ENCODE assay signal across 8 cellular contexts in the genomic region with DNA sequence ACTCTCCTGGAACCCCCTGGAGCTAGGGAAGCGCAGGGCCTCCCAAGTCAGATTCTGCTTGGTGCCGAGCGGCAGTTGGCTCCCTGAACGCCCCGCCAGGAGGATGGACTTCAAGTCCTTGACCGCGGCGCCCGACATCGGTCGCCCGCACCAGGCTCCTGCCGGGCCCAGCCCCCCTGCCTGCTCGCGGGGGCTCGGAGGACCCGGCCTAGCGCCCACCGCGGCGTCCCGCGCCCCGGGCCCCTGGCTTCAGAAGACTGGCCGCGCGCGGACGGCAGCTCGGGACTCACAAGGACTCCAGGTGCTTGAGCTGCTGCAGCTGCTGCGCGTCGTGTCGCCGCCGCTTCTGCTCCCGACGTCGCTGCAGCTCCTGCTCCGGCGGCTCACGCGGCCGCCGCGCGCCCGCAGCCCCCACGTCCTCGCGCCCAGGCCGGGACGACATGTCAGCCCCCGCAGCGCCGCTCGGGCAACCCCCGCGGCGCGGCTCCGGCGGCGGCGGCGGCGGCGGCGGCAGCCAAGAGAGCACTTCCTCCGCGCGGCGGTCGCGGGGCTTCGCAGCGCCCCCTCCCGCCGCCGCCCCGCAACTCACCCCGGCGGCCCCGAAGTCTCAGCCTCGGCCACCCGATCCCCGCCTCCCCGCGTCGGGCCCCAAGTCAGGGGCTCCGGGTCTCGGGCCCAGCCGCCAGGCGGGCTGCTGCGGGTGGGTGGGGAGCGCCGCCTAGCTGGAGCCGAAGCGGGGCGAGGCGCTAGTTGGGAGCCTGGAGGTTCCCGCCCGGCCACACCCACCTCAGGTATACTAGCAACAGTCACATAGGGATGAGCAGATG. TPM values are rescaled to one million over a fixed set of nuclear protein-coding genes. Genes with fewer than 3 reads are reported as not detected.
A peak's percentile ranks its signal among the peaks of the same experiment; 100 is the strongest.
DNase-seq lines count a peak whose midpoint lies in the region; ATAC-seq and TF ChIP-seq lines count a peak whose summit lies in the region.

A gene with protein sequence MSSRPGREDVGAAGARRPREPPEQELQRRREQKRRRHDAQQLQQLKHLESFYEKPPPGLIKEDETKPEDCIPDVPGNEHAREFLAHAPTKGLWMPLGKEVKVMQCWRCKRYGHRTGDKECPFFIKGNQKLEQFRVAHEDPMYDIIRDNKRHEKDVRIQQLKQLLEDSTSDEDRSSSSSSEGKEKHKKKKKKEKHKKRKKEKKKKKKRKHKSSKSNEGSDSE (minus strand): TSS at position 474 of the 827 bp plus-strand sequence. CDS start 32 bp downstream, at position 442.

- peaks cover 39% of the 10 kb centered on the region for H3K4me1 Mint-ChIP-seq in chondrocyte (ENCODE audit: low read depth)

- H3K36me3 ChIP-seq in left lung: no peaks in the 10 kb centered on the region

- ATAC-seq in GM18870 (IDR thresholded peaks at IDR 0.05; ENCODE audit: unreplicated experiment) (peak; percentile 45), HG03103 (IDR thresholded peaks at IDR 0.05; ENCODE audit: low read depth, unreplicated experiment) (peak; percentile 75), left lung (peak; percentile 90)

- H3K4me1 ChIP-seq in left lung: peaks cover 21 to 34% of the 10 kb centered on the region in 2 donors

- no peaks in the 10 kb centered on the region for H3K9me3 ChIP-seq in left lung

- H3K4me3 ChIP-seq in AG09309 (ENCODE audit: control insufficient read depth, low read depth, low read length) (peak within 1 kb of the TSS; percentile 64), left lung (peak within 1 kb of the TSS; percentile 86 to 95)

- H3K27ac ChIP-seq in left lung: peak within 1 kb of the TSS; percentile 78 to 81

- TF ChIP-seq CTCF in AG09309 (IDR thresholded peaks at IDR 0.05; ENCODE audit: control insufficient read depth, insufficient read depth, low read depth, low read length, missing control alignments) (no peak), chondrocyte (IDR thresholded peaks at IDR 0.05) (peak; percentile 79), left lung (IDR thresholded peaks at IDR 0.05) (peak; percentile 46 to 65)

- no peaks in the 10 kb centered on the region for H3K9me3 Mint-ChIP-seq in chondrocyte (ENCODE audit: low read depth)

- H3K36me3 Mint-ChIP-seq in chondrocyte (ENCODE audit: low read depth): no peaks in the 10 kb centered on the region

- no peaks in the 10 kb centered on the region for H3K27me3 ChIP-seq in left lung

- intact Hi-C loops in left lung (cut with DNase I): no loop called here

- no peak for DNase-seq in AG09309 (ENCODE audit: low read depth)
- peak; percentile 77 for DNase-seq in NCI-H2227 treated with DMSO at 0.1 percent for 48 hours (lab: John Stamatoyannopoulos, UW)
- peak; percentile 81 for DNase-seq in activated CD4-positive, CD25-positive, alpha-beta regulatory T cell treated with anti-CD3 and anti-CD28 coated beads, Interleukin-2, amount 50 U/mL, for 72 hours
- no peak for DNase-seq in chondrocyte (ENCODE audit: low spot score)
- peak; percentile 72 to 96 for DNase-seq in left lung
- peak; percentile 67 for DNase-seq in stimulated activated CD4-positive, alpha-beta T cell treated with anti-CD3 and anti-CD28 coated beads, Interleukin-2, amount 100 ng/mL, for 4 hours (ENCODE audit: low read depth)

- peak within 1 kb of the TSS; percentile 94 for H3K4me3 Mint-ChIP-seq in chondrocyte (ENCODE audit: unreplicated experiment)

- peak within 1 kb of the TSS; percentile 90 for H3K27ac Mint-ChIP-seq in chondrocyte (ENCODE audit: unreplicated experiment)

- H3K27me3 Mint-ChIP-seq in chondrocyte (ENCODE audit: low read depth): no peaks in the 10 kb centered on the region

RNA-seq across cellular contexts. Expression of the gene that starts here (rescaled TPM):
- total RNA-seq in chondrocyte: 13.7 to 16.5 TPM (median 16.2 TPM) in 3 replicates
- 10 to 100 TPM; 11.3 to 11.5 TPM for total RNA-seq in left lung

Comparison
In these comparisons a context has a peak if more than half of its experiments do, and no peak if none do; other contexts are left out.
1. DNase-seq: peak in NCI-H2227 treated with DMSO at 0.1 percent for 48 hours (single experiment), activated CD4-positive, CD25-positive, alpha-beta regulatory T cell treated with anti-CD3 and anti-CD28 coated beads, Interleukin-2, amount 50 U/mL, for 72 hours (single experiment), left lung (2 of 2) and stimulated activated CD4-positive, alpha-beta T cell treated with anti-CD3 and anti-CD28 coated beads, Interleukin-2, amount 100 ng/mL, for 4 hours (single experiment); none in AG09309 (single experiment) and chondrocyte (single experiment).
2. Peak in every context shown above with its lines, with median percentiles within 50 percentile points of each other: ATAC-seq.